1 cellular context compared by ENCODE assay signal in the genomic region with DNA sequence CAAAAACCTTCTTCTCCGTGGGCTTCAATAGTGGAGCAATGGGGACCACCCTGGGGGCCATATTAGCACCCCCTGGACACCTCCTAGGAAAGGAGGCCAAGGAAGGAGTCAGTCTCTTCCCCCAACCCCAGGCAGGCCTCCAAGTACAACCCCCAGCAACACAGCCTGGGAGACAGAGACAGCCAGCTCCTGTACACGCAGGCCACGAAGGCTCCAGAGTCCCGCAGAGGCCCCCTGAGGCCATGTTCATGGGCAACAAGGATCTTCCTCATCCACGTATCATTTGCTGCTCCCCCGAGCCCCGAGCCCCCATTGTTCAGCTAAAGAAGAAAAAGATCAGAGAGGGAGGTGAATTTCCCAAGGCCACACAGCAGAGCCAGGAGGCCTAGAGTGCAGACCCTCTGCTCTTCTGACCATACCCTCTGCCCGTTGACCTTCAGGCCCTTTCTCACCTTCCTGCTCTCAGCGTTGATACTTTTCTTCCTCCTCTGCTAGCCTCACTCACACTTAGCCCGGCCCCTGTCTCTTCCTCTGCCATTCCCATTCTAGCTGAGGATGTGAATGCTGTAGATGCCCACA.
TF ChIP-seq lines count a peak whose summit lies in the region.

No MANE protein-coding gene starts in this region.

TF ChIP-seq in GM23338, 12 proteins besides CTCF, POLR2A, EP300 and RAD21 (continued from another document):
- TF ChIP-seq ZNF331 (CRISPR knock-in tag; IDR thresholded peaks at IDR 0.05; ENCODE audit: low read depth) (no peak), STAT1 (IDR thresholded peaks at IDR 0.05; ENCODE audit: unreplicated experiment) (no peak), CREB1 (CRISPR knock-in tag; IDR thresholded peaks at IDR 0.05; ENCODE audit: low read depth) (no peak)
